8 cellular contexts compared by ENCODE assay signal in genomic region chr21:33801424-33802405, GRCh38.
DNase-seq lines count a peak whose midpoint lies in the region; TF ChIP-seq lines count a peak whose summit lies in the region.

No MANE protein-coding gene starts in this region.

- peaks cover 0 to 55% (median 6%) of the 10 kb centered on the region in 4 donors for H3K4me1 ChIP-seq in tibial nerve

- TF ChIP-seq CTCF in LNCaP clone FGC (IDR thresholded peaks at IDR 0.05; ENCODE audit: control insufficient read depth, extremely low read depth, insufficient read depth), result no peak
- no peak for TF ChIP-seq CTCF in tibial nerve (IDR thresholded peaks at IDR 0.05)
- TF ChIP-seq CTCF in GM13976 (IDR thresholded peaks at IDR 0.05; ENCODE audit: borderline replicate concordance, control extremely low read depth, extremely low read depth, insufficient read depth, missing control alignments), result no peak

- DNase-seq in AG08396 (ENCODE audit: low spot score) (peak; percentile 31), LNCaP clone FGC (ENCODE audit: low read depth) (peak; percentile 97), SK-MEL-5 (ENCODE audit: low read depth, low spot score) (peak; percentile 57), kidney tubule cell (ENCODE audit: low spot score) (peak; percentile 67), activated T-cell treated with anti-CD3 and anti-CD28 coated beads for 4 hours (no peak), tibial nerve (ENCODE audit: low spot score in 2 of 2) (no peak), GM13976 (ENCODE audit: low spot score) (no peak), middle frontal gyrus (ENCODE audit: extremely low spot score, low spot score) (no peak)

- no peaks in the 10 kb centered on the region for H3K9me3 ChIP-seq in tibial nerve

- H3K27ac ChIP-seq in tibial nerve, result peak overlapping the region in 2 of 4 donors; percentile 60 to 87

- no peak for TF ChIP-seq POLR2A in tibial nerve (IDR thresholded peaks at IDR 0.05)

- H3K36me3 ChIP-seq in tibial nerve, result peaks cover 0 to 12% (median 0%) of the 10 kb centered on the region in 3 donors

- H3K27me3 ChIP-seq in tibial nerve, result no peaks in the 10 kb centered on the region

- in situ Hi-C loops in SK-MEL-5 (cut with HindIII; ENCODE audit: low pct_unique_long_range_greater_than_20kb, low sequenced_read_pairs) (no loop called here), GM13976 (cut with MboI; ENCODE audit: low sequenced_read_pairs, unreplicated experiment) (no loop called here)

- H3K4me3 ChIP-seq in LNCaP clone FGC (ENCODE audit: low read depth, low read length), result 0 out of 2 replicates have a peak overlapping the region, but pooled peaks have one; percentile 2
- H3K4me3 ChIP-seq in tibial nerve, result no peak overlapping the region

- peak in 1 of 2 donors; percentile 14 for TF ChIP-seq EP300 in tibial nerve (IDR thresholded peaks at IDR 0.05)

- WGBS in tibial nerve, 2 donors, result 76 to 79% methylated on average over 8 of the region's 8 CpGs

Comparison
In these comparisons a context has a peak if more than half of its experiments do, and no peak if none do; other contexts are left out.
1. DNase-seq: peak in AG08396 (single experiment), LNCaP clone FGC (single experiment), SK-MEL-5 (single experiment) and kidney tubule cell (single experiment); none in activated T-cell treated with anti-CD3 and anti-CD28 coated beads for 4 hours (single experiment), tibial nerve (0 of 2), GM13976 (single experiment) and middle frontal gyrus (single experiment).